7 cellular contexts compared by ENCODE assay signal in the genomic region with DNA sequence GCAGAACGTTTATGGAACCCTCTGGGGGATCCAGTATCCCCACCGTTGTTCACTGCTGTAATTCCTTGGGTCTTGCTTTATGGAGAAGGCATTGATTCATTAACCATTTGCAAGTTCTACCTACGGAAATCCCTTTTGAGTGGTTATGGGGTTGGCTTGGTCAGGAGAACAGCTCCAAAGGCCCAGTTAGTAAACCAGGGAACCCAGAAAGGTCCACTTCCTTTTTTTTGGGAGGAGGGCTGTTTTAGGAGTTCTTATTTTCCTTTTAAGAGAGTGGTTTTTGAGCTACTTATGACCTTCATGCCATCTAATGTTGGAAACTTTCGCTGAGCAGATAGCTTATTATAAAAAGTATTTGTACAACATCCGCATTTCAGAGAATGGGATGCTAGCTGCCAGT. TPM values are rescaled to one million over a fixed set of nuclear protein-coding genes. Genes with fewer than 3 reads are reported as not detected.
DNase-seq lines count a peak whose midpoint lies in the region; ATAC-seq and TF ChIP-seq lines count a peak whose summit lies in the region.

No MANE protein-coding gene starts in this region.

- no peaks in the 10 kb centered on the region for H3K9me3 Mint-ChIP-seq in HFFc6
- no peaks in the 10 kb centered on the region for H3K9me3 Mint-ChIP-seq in stimulated activated effector memory CD8-positive, alpha-beta T cell treated with anti-CD3 and anti-CD28 coated beads, Interleukin-12 subunit alpha, Interleukin-12 subunit beta, amount 100 ng/mL, for 72 hours

- ATAC-seq in stimulated activated effector memory CD8-positive, alpha-beta T cell treated with anti-CD3 and anti-CD28 coated beads, Interleukin-12 subunit alpha, Interleukin-12 subunit beta, amount 100 ng/mL, for 72 hours, result no peak
- ATAC-seq in HG02763 (IDR thresholded peaks at IDR 0.05; ENCODE audit: unreplicated experiment), result no peak
- no peak for ATAC-seq in HG03139 (IDR thresholded peaks at IDR 0.05; ENCODE audit: unreplicated experiment)
- ATAC-seq in HG03442 (IDR thresholded peaks at IDR 0.05; ENCODE audit: unreplicated experiment), result no peak

- no peaks in the 10 kb centered on the region for H3K36me3 Mint-ChIP-seq in HFFc6 (ENCODE audit: low read depth)
- H3K36me3 Mint-ChIP-seq in stimulated activated effector memory CD8-positive, alpha-beta T cell treated with anti-CD3 and anti-CD28 coated beads, Interleukin-12 subunit alpha, Interleukin-12 subunit beta, amount 100 ng/mL, for 72 hours, result peaks cover 13% of the 10 kb centered on the region

- H3K4me3 ChIP-seq in WI38 (ENCODE audit: low read depth, low read length) (peak overlapping the region; percentile 92), iPS-11a (ENCODE audit: low read depth, low read length) (peak overlapping the region; percentile 76)

- no peak for DNase-seq in HFFc6
- no peak for DNase-seq in stimulated activated effector memory CD8-positive, alpha-beta T cell treated with anti-CD3 and anti-CD28 coated beads, Interleukin-12 subunit alpha, Interleukin-12 subunit beta, amount 100 ng/mL, for 72 hours (ENCODE audit: low spot score in 2 of 2)

- TF ChIP-seq CTCF in HFFc6 (IDR thresholded peaks at IDR 0.05) (no peak), WI38 (IDR thresholded peaks at IDR 0.05; ENCODE audit: low read depth, low read length) (no peak)

- peaks cover 27% of the 10 kb centered on the region for H3K4me1 Mint-ChIP-seq in HFFc6 (ENCODE audit: low read depth)
- peaks cover 15% of the 10 kb centered on the region for H3K4me1 Mint-ChIP-seq in stimulated activated effector memory CD8-positive, alpha-beta T cell treated with anti-CD3 and anti-CD28 coated beads, Interleukin-12 subunit alpha, Interleukin-12 subunit beta, amount 100 ng/mL, for 72 hours

- H3K4me3 Mint-ChIP-seq in HFFc6, result peak overlapping the region; percentile 91
- H3K4me3 Mint-ChIP-seq in stimulated activated effector memory CD8-positive, alpha-beta T cell treated with anti-CD3 and anti-CD28 coated beads, Interleukin-12 subunit alpha, Interleukin-12 subunit beta, amount 100 ng/mL, for 72 hours, result peak overlapping the region; percentile 81

- peak overlapping the region; percentile 35; the same call in 1 of the 2 replicates for H3K27ac Mint-ChIP-seq in HFFc6
- no peak overlapping the region for H3K27ac Mint-ChIP-seq in stimulated activated effector memory CD8-positive, alpha-beta T cell treated with anti-CD3 and anti-CD28 coated beads, Interleukin-12 subunit alpha, Interleukin-12 subunit beta, amount 100 ng/mL, for 72 hours

- no peaks in the 10 kb centered on the region for H3K27me3 Mint-ChIP-seq in HFFc6 (ENCODE audit: insufficient read depth)

RNA-seq across cellular contexts. Expression of a gene that starts 1.3 kb away (rescaled TPM):
- 10 to 100 TPM; 48.2 to 69.3 (median 49.4) TPM for total RNA-seq in HFFc6 (2021; fragmentation: NEBNext Ultra II Directional; extraction: Animal tissue kit (Norgen Biotek cat#: 25700))

RNA-seq across cellular contexts. Expression of a gene that starts 37.4 kb away (rescaled TPM):
- total RNA-seq in HFFc6 (2021; fragmentation: NEBNext Ultra II Directional; extraction: Animal tissue kit (Norgen Biotek cat#: 25700)), result 10 to 100 TPM; 44.1 to 57.3 (median 47.3) TPM
